In genomic region chr16:2467301-2468141, GRCh38 we compare ENCODE assay signal across 9 cellular contexts. TPM values are rescaled to one million over a fixed set of nuclear protein-coding genes. Genes with fewer than 3 reads are reported as not detected.
A peak's percentile ranks its signal among the peaks of the same experiment; 100 is the strongest.
DNase-seq lines count a peak whose midpoint lies in the region; ATAC-seq, FAIRE-seq and TF ChIP-seq lines count a peak whose summit lies in the region.
"Had no signal": no experiment of that assay in that cellular context is flagged by ENCODE, and none has a peak within 500 bp of the region (broad histone marks: within the 10 kb centered on the region; RNA-seq: fewer than 3 reads in every experiment).

No MANE protein-coding gene starts in this region.

- peaks cover 32% of the 10 kb centered on the region for H3K36me3 Mint-ChIP-seq in Calu3 (ENCODE audit: insufficient read depth, unreplicated experiment)

- H4K20me1 ChIP-seq in keratinocyte (ENCODE audit: control insufficient read depth, extremely low read depth, insufficient read depth, low read length) = no peaks in the 10 kb centered on the region

- TF ChIP-seq CTCF in Calu3 (IDR thresholded peaks at IDR 0.05; ENCODE audit: unreplicated experiment) (no peak), HFF-Myc (IDR thresholded peaks at IDR 0.05; ENCODE audit: low read depth, low read length, missing control alignments) (no peak), cardiac fibroblast (IDR thresholded peaks at IDR 0.05; ENCODE audit: low read depth, low read length) (no peak), keratinocyte (optimal IDR thresholded peaks at IDR 0.05 in 1 of 3, IDR thresholded peaks at IDR 0.05 in 1 of 3, conservative IDR thresholded peaks at IDR 0.05 in 1 of 3; ENCODE audit: extremely low read depth in 1 of 3, insufficient read depth in 2 of 3, low read length in 3 of 3) (no peak)

- H3K4me1 Mint-ChIP-seq in Calu3 (ENCODE audit: low read depth, unreplicated experiment) = peaks cover 8% of the 10 kb centered on the region

- peak overlapping the region; percentile 71 for H3K9ac ChIP-seq in keratinocyte (ENCODE audit: control insufficient read depth, extremely low read depth, insufficient read depth, low read length)

- H3K4me3 ChIP-seq in HFF-Myc (replicated peaks; ENCODE audit: low read depth, low read length) (peak overlapping the region; percentile 37), cardiac fibroblast (replicated peaks in 1 of 2; ENCODE audit: low read depth in 2 of 2, low read length in 2 of 2) (peak overlapping the region in 1 of 2 donors; percentile 49), keratinocyte (ENCODE audit: control insufficient read depth in 2 of 3, extremely low read depth in 1 of 3, insufficient read depth in 2 of 3, low read depth in 1 of 3, low read length in 3 of 3) (peak overlapping the region; percentile 20 to 64 (median 59))

- H3K27me3 ChIP-seq in keratinocyte (ENCODE audit: control insufficient read depth, extremely low read depth, insufficient read depth, low read length) = peaks cover 28% of the 10 kb centered on the region

- FAIRE-seq in keratinocyte (lab: Jason Lieb, UNC) = no peak
- FAIRE-seq: TTC549 had no signal

- no peaks in the 10 kb centered on the region for H3K36me3 ChIP-seq in keratinocyte (ENCODE audit: control insufficient read depth in 2 of 2, extremely low read depth in 1 of 2, insufficient read depth in 2 of 2, low read length in 2 of 2)

- CTCF ChIA-PET in Calu3 (lab: Charles Lee) = interaction anchor here (1.0 kb wide), 1 partner anchor 8 kb away, joined by 4 read pairs; the partner anchor contains the start of gene TEDC2

- peak; percentile 17 for ATAC-seq in stimulated activated naive CD8-positive, alpha-beta T cell treated with anti-CD3 and anti-CD28 coated beads, Interleukin-15, Interleukin-2, amounts not matched to agents 100 U/mL and 50 U/mL, for 24 hours
- ATAC-seq in GM19023 (IDR thresholded peaks at IDR 0.05; ENCODE audit: unreplicated experiment) = no peak

- no peaks in the 10 kb centered on the region for H3K9me1 ChIP-seq in keratinocyte (ENCODE audit: control insufficient read depth, extremely low read depth, insufficient read depth, low read length)

- peak overlapping the region; percentile 90 for H3K4me2 ChIP-seq in keratinocyte (ENCODE audit: control insufficient read depth, extremely low read depth, insufficient read depth, low read depth, low read length)

- H3K4me1 ChIP-seq in keratinocyte (ENCODE audit: control insufficient read depth, extremely low read depth, insufficient read depth, low read length) = peaks cover 11% of the 10 kb centered on the region

- no TSS peak for BruUV-seq in Calu3 (replicated peaks; lab: Mats Ljungman, UMichigan)

- H3K9me3 Mint-ChIP-seq in Calu3 (ENCODE audit: low read depth, unreplicated experiment) = no peaks in the 10 kb centered on the region

- no peak overlapping the region for H3K27ac ChIP-seq in keratinocyte (ENCODE audit: control insufficient read depth, insufficient read depth, low read length)

- intact Hi-C loops in Calu3 (cut with micrococcal nuclease; ENCODE audit: unreplicated experiment) = no loop called here

- dilution Hi-C loops in keratinocyte (cut with MboI; ENCODE audit: extremely low pct_ligation_motif_present, low sequenced_read_pairs) = no loop called here

- H3K4me3 Mint-ChIP-seq in Calu3 (ENCODE audit: low read depth, unreplicated experiment) = peak overlapping the region; percentile 74

- H3K9me3 ChIP-seq in keratinocyte (ENCODE audit: control insufficient read depth, low read depth, low read length) = no peaks in the 10 kb centered on the region

- peaks cover 32% of the 10 kb centered on the region for H3K27me3 Mint-ChIP-seq in Calu3 (ENCODE audit: unreplicated experiment)

- peak overlapping the region; percentile 30 for H2AFZ ChIP-seq in keratinocyte (ENCODE audit: control insufficient read depth, low read length)

- no peak overlapping the region for H3K27ac Mint-ChIP-seq in Calu3 (ENCODE audit: unreplicated experiment)

- DNase-seq in Calu3 (peak; percentile 64), HFF-Myc (ENCODE audit: extremely low read depth, low read depth) (no peak), NCI-H82 (lab: John Stamatoyannopoulos, UW) (peak; percentile 94), cardiac fibroblast (ENCODE audit: low read depth in 2 of 2) (peak; percentile 59 to 76), keratinocyte (ENCODE audit: low read depth, low spot score) (no peak), SKM-1 treated with dmso at 0.1 percent for 144 hours (lab: John Stamatoyannopoulos, UW; ENCODE audit: unreplicated experiment) (no peak)
- DNase-seq in stimulated activated naive CD8-positive, alpha-beta T cell treated with anti-CD3 and anti-CD28 coated beads, Interleukin-15, Interleukin-2, amounts not matched to agents 100 U/mL and 50 U/mL, for 24 hours = peak; percentile 48

- H3K79me2 ChIP-seq in keratinocyte (ENCODE audit: control insufficient read depth, insufficient read depth, low read length) = no peaks in the 10 kb centered on the region

RNA-seq across cellular contexts. Expression of gene NTN3, which starts 3.6 kb away (rescaled TPM):
- total RNA-seq in Calu3 (2022) = not detected in 2 replicates
- not detected in 3 replicates for polyA plus RNA-seq in keratinocyte
- polyA plus RNA-seq in keratinocyte (2011; ENCODE audit: low read depth) = not detected
- polyA plus RNA-seq in keratinocyte (2011; cell fraction: cytosol; rRNA removed) = 0.03 TPM in 1 of 2 replicates, not detected in the other
- not detected in 2 replicates for polyA plus RNA-seq in keratinocyte (2011; cell fraction: nucleus; rRNA removed)
- not detected in 2 replicates for polyA plus RNA-seq in keratinocyte (2012; ENCODE audit: low replicate concordance)
- not detected in 3 replicates for polyA minus RNA-seq in keratinocyte
- polyA minus RNA-seq in keratinocyte (2011; cell fraction: cytosol; rRNA and poly(A)+ RNA removed) = not detected
- not detected in 2 replicates for polyA minus RNA-seq in keratinocyte (2011; cell fraction: nucleus; rRNA and poly(A)+ RNA removed)

RNA-seq across cellular contexts. Expression of gene TBC1D24, which starts 7.4 kb away (rescaled TPM):
- 31.3 and 33.3 TPM in 2 replicates for total RNA-seq in Calu3 (2022)
- 2.4 to 3.6 TPM (median 3.0 TPM) in 3 replicates for polyA plus RNA-seq in keratinocyte
- 0.49 TPM for polyA plus RNA-seq in keratinocyte (2011; ENCODE audit: low read depth)
- polyA plus RNA-seq in keratinocyte (2011; cell fraction: cytosol; rRNA removed) = 2.9 and 3.1 TPM in 2 replicates
- polyA plus RNA-seq in keratinocyte (2011; cell fraction: nucleus; rRNA removed) = 8.8 and 10.1 TPM in 2 replicates
- 1.6 and 4.4 TPM in 2 replicates for polyA plus RNA-seq in keratinocyte (2012; ENCODE audit: low replicate concordance)
- 6.2 to 9.5 TPM (median 7.9 TPM) in 3 replicates for polyA minus RNA-seq in keratinocyte
- polyA minus RNA-seq in keratinocyte (2011; cell fraction: cytosol; rRNA and poly(A)+ RNA removed) = 9.8 TPM
- 10.2 and 11.2 TPM in 2 replicates for polyA minus RNA-seq in keratinocyte (2011; cell fraction: nucleus; rRNA and poly(A)+ RNA removed)

RNA-seq across cellular contexts. Expression of gene TEDC2, which starts 7.6 kb away (rescaled TPM):
- 28.2 and 30.5 TPM in 2 replicates for total RNA-seq in Calu3 (2022)
- 2.4 to 2.8 TPM (median 2.7 TPM) in 3 replicates for polyA plus RNA-seq in keratinocyte
- polyA plus RNA-seq in keratinocyte (2011; ENCODE audit: low read depth) = not detected
- polyA plus RNA-seq in keratinocyte (2011; cell fraction: cytosol; rRNA removed) = 0.92 and 1.9 TPM in 2 replicates
- 3.4 and 3.7 TPM in 2 replicates for polyA plus RNA-seq in keratinocyte (2011; cell fraction: nucleus; rRNA removed)
- polyA plus RNA-seq in keratinocyte (2012; ENCODE audit: low replicate concordance) = 0.56 and 4.8 TPM in 2 replicates
- 1.8 to 7.6 TPM (median 2.3 TPM) in 3 replicates for polyA minus RNA-seq in keratinocyte
- polyA minus RNA-seq in keratinocyte (2011; cell fraction: cytosol; rRNA and poly(A)+ RNA removed) = 3.3 TPM
- polyA minus RNA-seq in keratinocyte (2011; cell fraction: nucleus; rRNA and poly(A)+ RNA removed) = 1.4 and 3.8 TPM in 2 replicates

RNA-seq across cellular contexts. Expression of gene CCNF, which starts 38.3 kb away (rescaled TPM):
- total RNA-seq in Calu3 (2022) = 47.9 and 54.5 TPM in 2 replicates
- polyA plus RNA-seq in keratinocyte = 1.3 to 8.3 TPM (median 3.5 TPM) in 3 replicates
- polyA plus RNA-seq in keratinocyte (2011; ENCODE audit: low read depth) = 0.45 TPM
- 1.7 and 2.2 TPM in 2 replicates for polyA plus RNA-seq in keratinocyte (2011; cell fraction: cytosol; rRNA removed)
- polyA plus RNA-seq in keratinocyte (2011; cell fraction: nucleus; rRNA removed) = 3.4 and 3.8 TPM in 2 replicates
- polyA plus RNA-seq in keratinocyte (2012; ENCODE audit: low replicate concordance) = 1.5 and 8.4 TPM in 2 replicates
- 5.1 to 27.4 TPM (median 15.6 TPM) in 3 replicates for polyA minus RNA-seq in keratinocyte
- polyA minus RNA-seq in keratinocyte (2011; cell fraction: cytosol; rRNA and poly(A)+ RNA removed) = 11.7 TPM
- polyA minus RNA-seq in keratinocyte (2011; cell fraction: nucleus; rRNA and poly(A)+ RNA removed) = 5.3 and 5.7 TPM in 2 replicates

RNA-seq across cellular contexts. Expression of gene ATP6V0C, which starts 46.2 kb away (rescaled TPM):
- total RNA-seq in Calu3 (2022) = 260 and 262 TPM in 2 replicates
- 10.6 to 109 TPM (median 11.4 TPM) in 3 replicates for polyA plus RNA-seq in keratinocyte
- polyA plus RNA-seq in keratinocyte (2011; ENCODE audit: low read depth) = 169 TPM
- polyA plus RNA-seq in keratinocyte (2011; cell fraction: cytosol; rRNA removed) = 40.0 and 100 TPM in 2 replicates
- polyA plus RNA-seq in keratinocyte (2011; cell fraction: nucleus; rRNA removed) = 79.4 and 81.9 TPM in 2 replicates
- 218 and 435 TPM in 2 replicates for polyA plus RNA-seq in keratinocyte (2012; ENCODE audit: low replicate concordance)
- 17.6 to 114 TPM (median 20.6 TPM) in 3 replicates for polyA minus RNA-seq in keratinocyte
- 241 TPM for polyA minus RNA-seq in keratinocyte (2011; cell fraction: cytosol; rRNA and poly(A)+ RNA removed)
- polyA minus RNA-seq in keratinocyte (2011; cell fraction: nucleus; rRNA and poly(A)+ RNA removed) = 36.1 and 43.0 TPM in 2 replicates

Comparison
In these comparisons a context has a peak if more than half of its experiments do, and no peak if none do; other contexts are left out.
1. DNase-seq: peak in Calu3 (single experiment), NCI-H82 (single experiment), cardiac fibroblast (2 of 2) and stimulated activated naive CD8-positive, alpha-beta T cell treated with anti-CD3 and anti-CD28 coated beads, Interleukin-15, Interleukin-2, amounts not matched to agents 100 U/mL and 50 U/mL, for 24 hours (single experiment); none in HFF-Myc (single experiment), keratinocyte (single experiment) and SKM-1 treated with dmso at 0.1 percent for 144 hours (single experiment).